Comparison of ENCODE assay signal across 8 cellular contexts in genomic region chr20:46132705-46133120, GRCh38. TPM values are rescaled to one million over a fixed set of nuclear protein-coding genes. Genes with fewer than 3 reads are reported as not detected.
A peak's percentile ranks its signal among the peaks of the same experiment; 100 is the strongest.
DNase-seq lines count a peak whose midpoint lies in the region; ATAC-seq and TF ChIP-seq lines count a peak whose summit lies in the region.

No MANE protein-coding gene starts in this region.

- H3K9me3 ChIP-seq in cardiac muscle cell (ENCODE audit: low read depth) (no peaks in the 10 kb centered on the region), psoas muscle (no peaks in the 10 kb centered on the region), uterus (no peaks in the 10 kb centered on the region)

- no peak for TF ChIP-seq POLR2A in uterus (IDR thresholded peaks at IDR 0.05)

- peaks cover 31% of the 10 kb centered on the region for H3K27me3 Mint-ChIP-seq in activated naive CD4-positive, alpha-beta T cell treated with anti-CD3 and anti-CD28 coated beads for 36 hours (ENCODE audit: low read depth)

- intact Hi-C loops in activated naive CD4-positive, alpha-beta T cell treated with anti-CD3 and anti-CD28 coated beads for 36 hours (cut with micrococcal nuclease), result loop anchor here (1.0 to 5.0 kb wide), 5 partner anchors 42 to 550 kb away; no protein-coding TSS in a partner anchor
- intact Hi-C loops in psoas muscle (cut with DNase I) (loop anchor here (2.0 to 5.0 kb wide), 4 partner anchors 40 to 215 kb away; partner anchors contain the start of gene CDH22 (in 2 of the 2)), uterus (cut with DNase I; ENCODE audit: low total_unique reads) (no loop called here)

- H3K27me3 ChIP-seq in cardiac muscle cell (no peaks in the 10 kb centered on the region), psoas muscle (ENCODE audit: insufficient read depth in 3 of 3, low read length in 2 of 3) (peaks cover 0 to 8% (median 0%) of the 10 kb centered on the region in 3 donors), uterus (no peaks in the 10 kb centered on the region)

- peaks cover 3% of the 10 kb centered on the region for H3K4me1 Mint-ChIP-seq in activated naive CD4-positive, alpha-beta T cell treated with anti-CD3 and anti-CD28 coated beads for 36 hours (ENCODE audit: low read depth)

- H3K9me3 Mint-ChIP-seq in activated naive CD4-positive, alpha-beta T cell treated with anti-CD3 and anti-CD28 coated beads for 36 hours, result no peaks in the 10 kb centered on the region

- 13 to 15% (median 14%) methylated on average over 17 of the region's 17 CpGs for WGBS in psoas muscle, 3 donors

- no peak overlapping the region for H3K27ac Mint-ChIP-seq in activated naive CD4-positive, alpha-beta T cell treated with anti-CD3 and anti-CD28 coated beads for 36 hours

- ATAC-seq in psoas muscle, result peak; percentile 85 to 95 (median 90)

- no peak overlapping the region for H3K27ac ChIP-seq in cardiac muscle cell
- H3K27ac ChIP-seq in psoas muscle, result no peak overlapping the region
- H3K27ac ChIP-seq in uterus, result no peak overlapping the region

- DNase-seq in NCI-H2029 (lab: John Stamatoyannopoulos, UW) (peak; percentile 36), NCI-H2029 treated with DMSO at 0.1 percent for 48 hours (lab: John Stamatoyannopoulos, UW) (no peak), MV-4-11 (lab: John Stamatoyannopoulos, UW) (peak; percentile 40), SKM-1 treated with dmso at 0.1 percent for 144 hours (lab: John Stamatoyannopoulos, UW; ENCODE audit: unreplicated experiment) (peak; percentile 67), cardiac muscle cell (ENCODE audit: low read depth in 1 of 2, low spot score in 1 of 2) (peak; percentile 73 to 84), psoas muscle (peak; percentile 71 to 82), uterus (peak; percentile 47 to 65)
- peak; percentile 69 for DNase-seq in activated naive CD4-positive, alpha-beta T cell treated with anti-CD3 and anti-CD28 coated beads for 36 hours

- H3K36me3 ChIP-seq in cardiac muscle cell (no peaks in the 10 kb centered on the region), psoas muscle (ENCODE audit: insufficient read depth in 1 of 2, low read depth in 1 of 2) (no peaks in the 10 kb centered on the region), uterus (no peaks in the 10 kb centered on the region)

- H3K36me3 Mint-ChIP-seq in activated naive CD4-positive, alpha-beta T cell treated with anti-CD3 and anti-CD28 coated beads for 36 hours (ENCODE audit: low read depth), result no peaks in the 10 kb centered on the region

- H3K4me1 ChIP-seq in cardiac muscle cell (ENCODE audit: low read depth) (peaks cover 10% of the 10 kb centered on the region), psoas muscle (peaks cover 13% of the 10 kb centered on the region), uterus (no peaks in the 10 kb centered on the region)

- TF ChIP-seq CTCF in cardiac muscle cell (IDR thresholded peaks at IDR 0.05; ENCODE audit: low read depth, low read length) (peak; percentile 89), psoas muscle (IDR thresholded peaks at IDR 0.05) (peak; percentile 86), uterus (IDR thresholded peaks at IDR 0.05) (peak; percentile 66 to 81 (median 76))

- CTCF ChIA-PET in activated naive CD4-positive, alpha-beta T cell treated with anti-CD3 and anti-CD28 coated beads for 36 hours (lab: Charles Lee), result interaction anchor here (0.7 to 2.0 kb wide), 16 partner anchors 11 to 294 kb away, joined by 3 to 9 read pairs (median 4); partner anchors contain the start of gene CD40

- H3K4me3 ChIP-seq in cardiac muscle cell, result no peak overlapping the region
- H3K4me3 ChIP-seq in psoas muscle, result no peak overlapping the region
- no peak overlapping the region for H3K4me3 ChIP-seq in uterus

- H3K4me3 Mint-ChIP-seq in activated naive CD4-positive, alpha-beta T cell treated with anti-CD3 and anti-CD28 coated beads for 36 hours, result no peak overlapping the region

RNA-seq across cellular contexts. Expression of gene CD40, which starts 14.6 kb away (rescaled TPM):
- total RNA-seq in activated naive CD4-positive, alpha-beta T cell treated with anti-CD3 and anti-CD28 coated beads for 36 hours, result 1 to 10 TPM; 6.1 to 6.3 TPM
- 0.35 and 0.42 TPM in 2 replicates for total RNA-seq in cardiac muscle cell
- 0.75 and 1.5 TPM in 2 replicates for polyA plus RNA-seq in cardiac muscle cell
- total RNA-seq in psoas muscle, result 1 to 10 TPM; 5.0 to 8.4 (median 7.6) TPM
- 10 to 100 TPM in 2 of 3 donors, 1 to 10 TPM in 1; 5.0 to 13.8 (median 10.9) TPM for polyA plus RNA-seq in psoas muscle
- total RNA-seq in uterus, result 10 to 100 TPM in 3 of 4 donors, 1 to 10 TPM in 1; 2.6 to 36.5 (median 23.5) TPM

RNA-seq across cellular contexts. Expression of gene NCOA5, which starts 43.0 kb away (rescaled TPM):
- total RNA-seq in activated naive CD4-positive, alpha-beta T cell treated with anti-CD3 and anti-CD28 coated beads for 36 hours, result 1 to 10 TPM; 4.4 to 5.1 TPM
- total RNA-seq in cardiac muscle cell, result 14.3 and 23.4 TPM in 2 replicates
- 17.5 and 20.4 TPM in 2 replicates for polyA plus RNA-seq in cardiac muscle cell
- total RNA-seq in psoas muscle, result 10 to 100 TPM; 11.2 to 17.3 (median 12.4) TPM
- polyA plus RNA-seq in psoas muscle, result 10 to 100 TPM in 1 of 3 donors, 1 to 10 TPM in 2; 8.8 to 17.2 (median 9.6) TPM
- 10 to 100 TPM in 3 of 4 donors, 1 to 10 TPM in 1; 8.2 to 37.8 (median 29.5) TPM for total RNA-seq in uterus
